In genomic region chr16:1474047-1474446, GRCh38 we compare ENCODE assay signal across 8 cellular contexts. TPM values are rescaled to one million over a fixed set of nuclear protein-coding genes. Genes with fewer than 3 reads are reported as not detected.
DNase-seq lines count a peak whose midpoint lies in the region; ATAC-seq and TF ChIP-seq lines count a peak whose summit lies in the region.

No MANE protein-coding gene starts in this region.

- intact Hi-C loops in head of caudate nucleus (cut with DNase I) = loop anchor here (10.0 kb wide), 2 partner anchors 49 to 119 kb away; partner anchors contain the start of genes GNPTG, TSR3 and UQCC4

- DNase-seq in RWPE2 (ENCODE audit: low spot score) = no peak
- no peak for DNase-seq in fibroblast of lung (ENCODE audit: low read depth in 2 of 2)
- no peak for DNase-seq in foreskin melanocyte
- DNase-seq in head of caudate nucleus = no peak
- DNase-seq in NCI-H82 (lab: John Stamatoyannopoulos, UW) = no peak

- no peak overlapping the region for H2AFZ ChIP-seq in fibroblast of lung (ENCODE audit: low read length)

- peaks cover 29% of the 10 kb centered on the region for H3K79me2 ChIP-seq in fibroblast of lung (ENCODE audit: control insufficient read depth, insufficient read depth, low read length)

- TF ChIP-seq CTCF in RWPE2 (IDR thresholded peaks at IDR 0.05; ENCODE audit: poor library complexity, severe bottlenecking) (no peak), fibroblast of lung (conservative IDR thresholded peaks at IDR 0.05 in 1 of 2, IDR thresholded peaks at IDR 0.05 in 1 of 2; ENCODE audit: low read depth in 1 of 2, low read length in 2 of 2) (no peak)

- ATAC-seq in RWPE2 (ENCODE audit: low read depth) = no peak
- no peak for ATAC-seq in GM18517 (IDR thresholded peaks at IDR 0.05; ENCODE audit: unreplicated experiment)

- H3K27me3 ChIP-seq in RWPE2 (ENCODE audit: insufficient read depth, poor library complexity, severe bottlenecking) (no peaks in the 10 kb centered on the region), fibroblast of lung (ENCODE audit: control insufficient read depth, insufficient read depth, low read length) (no peaks in the 10 kb centered on the region), rectal smooth muscle tissue (ENCODE audit: control insufficient read depth, insufficient read depth, low read length) (no peaks in the 10 kb centered on the region)

- no peaks in the 10 kb centered on the region for H4K20me1 ChIP-seq in fibroblast of lung (ENCODE audit: control insufficient read depth, extremely low read depth, insufficient read depth, low read length)

- H3K9ac ChIP-seq in fibroblast of lung (ENCODE audit: insufficient read depth, low read length) (peak overlapping the region; percentile 88), rectal smooth muscle tissue (ENCODE audit: low read length) (peak overlapping the region; percentile 60)

- peak overlapping the region; percentile 82 for H3K4me3 ChIP-seq in GM08714 (ENCODE audit: low read length)
- peak overlapping the region; percentile 71 for H3K4me3 ChIP-seq in RWPE2 (ENCODE audit: severe bottlenecking)
- peak overlapping the region; percentile 67 to 85 (median 71) for H3K4me3 ChIP-seq in fibroblast of lung (replicated peaks in 1 of 4; ENCODE audit: control extremely low read depth in 1 of 4, insufficient read depth in 1 of 4, low read depth in 3 of 4, low read length in 4 of 4)
- peak overlapping the region; percentile 71 for H3K4me3 ChIP-seq in rectal smooth muscle tissue (ENCODE audit: low read length)

- peaks cover 3% of the 10 kb centered on the region for H3K9me3 ChIP-seq in RWPE2 (ENCODE audit: severe bottlenecking)
- H3K9me3 ChIP-seq in fibroblast of lung (ENCODE audit: control insufficient read depth, insufficient read depth, low read depth, low read length) = no peaks in the 10 kb centered on the region

- peak overlapping the region; percentile 96 for H3K4me2 ChIP-seq in fibroblast of lung (ENCODE audit: extremely low read depth, insufficient read depth, low read length)

- H3K4me1 ChIP-seq in RWPE2 (ENCODE audit: insufficient read depth, poor library complexity, severe bottlenecking) (no peaks in the 10 kb centered on the region), fibroblast of lung (ENCODE audit: control insufficient read depth, extremely low read depth, insufficient read depth, low read length) (peaks cover 3% of the 10 kb centered on the region), rectal smooth muscle tissue (ENCODE audit: control insufficient read depth, insufficient read depth, low read length) (peaks cover 8% of the 10 kb centered on the region)

- H3K36me3 ChIP-seq in RWPE2 (ENCODE audit: low read depth) (no peaks in the 10 kb centered on the region), fibroblast of lung (ENCODE audit: control insufficient read depth, insufficient read depth, low read length) (no peaks in the 10 kb centered on the region), rectal smooth muscle tissue (ENCODE audit: control insufficient read depth, insufficient read depth, low read length) (no peaks in the 10 kb centered on the region)

- H3K27ac ChIP-seq in RWPE2 (ENCODE audit: poor library complexity, severe bottlenecking) (no peak overlapping the region), fibroblast of lung (ENCODE audit: insufficient read depth, low read length) (peak overlapping the region; percentile 78), rectal smooth muscle tissue (ENCODE audit: low read depth, low read length) (no peak overlapping the region)

RNA-seq across cellular contexts. Expression of gene CLCN7, which starts 0.8 kb away (rescaled TPM):
- total RNA-seq in fibroblast of lung = 80.4 and 83.4 TPM in 2 replicates
- polyA plus RNA-seq in fibroblast of lung = 25.0 and 25.8 TPM in 2 replicates
- 47.8 and 53.1 TPM in 2 replicates for polyA plus RNA-seq in fibroblast of lung (2012)
- 60.6 and 72.3 TPM in 2 replicates for polyA minus RNA-seq in fibroblast of lung (ENCODE audit: low replicate concordance)

RNA-seq across cellular contexts. Expression of gene PTX4, which starts 14.7 kb away (rescaled TPM):
- total RNA-seq in fibroblast of lung = not detected in 2 replicates
- 0.05 TPM in 1 of 2 replicates, not detected in the other for polyA plus RNA-seq in fibroblast of lung
- 0.08 TPM in 1 of 2 replicates, not detected in the other for polyA plus RNA-seq in fibroblast of lung (2012)
- not detected in 2 replicates for polyA minus RNA-seq in fibroblast of lung (ENCODE audit: low replicate concordance)

RNA-seq across cellular contexts. Expression of gene TELO2, which starts 19.1 kb away (rescaled TPM):
- 8.2 and 10.9 TPM in 2 replicates for total RNA-seq in fibroblast of lung
- polyA plus RNA-seq in fibroblast of lung = 6.3 and 9.4 TPM in 2 replicates
- polyA plus RNA-seq in fibroblast of lung (2012) = 14.4 and 26.1 TPM in 2 replicates
- 8.8 and 9.3 TPM in 2 replicates for polyA minus RNA-seq in fibroblast of lung (ENCODE audit: low replicate concordance)

RNA-seq across cellular contexts. Expression of gene CCDC154, which starts 29.7 kb away (rescaled TPM):
- total RNA-seq in fibroblast of lung = 0.50 and 0.51 TPM in 2 replicates
- polyA plus RNA-seq in fibroblast of lung = 0.02 and 0.08 TPM in 2 replicates
- 0.07 and 0.26 TPM in 2 replicates for polyA plus RNA-seq in fibroblast of lung (2012)
- polyA minus RNA-seq in fibroblast of lung (ENCODE audit: low replicate concordance) = not detected in 2 replicates

RNA-seq across cellular contexts. Expression of gene PERCC1, which starts 43.2 kb away (rescaled TPM):
- total RNA-seq in fibroblast of lung = not detected in 2 replicates
- not detected in 2 replicates for polyA plus RNA-seq in fibroblast of lung
- polyA plus RNA-seq in fibroblast of lung (2012) = not detected in 2 replicates
- not detected in 2 replicates for polyA minus RNA-seq in fibroblast of lung (ENCODE audit: low replicate concordance)
